18 cellular contexts compared by ENCODE assay signal in genomic region chr6:81589465-81590313, GRCh38.
DNase-seq lines count a peak whose midpoint lies in the region; ATAC-seq and TF ChIP-seq lines count a peak whose summit lies in the region.
"Had no signal": no experiment of that assay in that cellular context is flagged by ENCODE, and none has a peak within 500 bp of the region (broad histone marks: within the 10 kb centered on the region; RNA-seq: fewer than 3 reads in every experiment).

No MANE protein-coding gene starts in this region.

- H3K4me1 Mint-ChIP-seq in Caco-2 (ENCODE audit: low read depth, unreplicated experiment), result peaks cover 18% of the 10 kb centered on the region
- H3K4me1 Mint-ChIP-seq: activated naive CD4-positive, alpha-beta T cell treated with anti-CD3 and anti-CD28 coated beads, Interleukin-2, amount 50 U/mL, for 24 hours; memory B cell; naive thymus-derived CD8-positive, alpha-beta T cell had no signal

- H3K27ac ChIP-seq in esophagus squamous epithelium, result no peak overlapping the region
- H3K27ac ChIP-seq: prostate gland, SJSA1, spleen, tibial nerve had no signal

- TF ChIP-seq CTCF in Caco-2 (IDR thresholded peaks at IDR 0.05; ENCODE audit: insufficient read depth in 1 of 2, low read depth in 1 of 2, low read length in 1 of 2, severe bottlenecking in 1 of 2, unreplicated experiment in 1 of 2), result peak in 1 of 2 experiments; percentile 50
- TF ChIP-seq CTCF in esophagus squamous epithelium (IDR thresholded peaks at IDR 0.05), result no peak

- H3K27me3 ChIP-seq in Caco-2 (replicated peaks; ENCODE audit: control insufficient read depth, insufficient read depth, low read length) (no peaks in the 10 kb centered on the region), esophagus squamous epithelium (no peaks in the 10 kb centered on the region)
- H3K27me3 ChIP-seq: SJSA1, spleen, tibial nerve had no signal

- H3K27me3 Mint-ChIP-seq in Caco-2 (ENCODE audit: insufficient read depth, unreplicated experiment), result no peaks in the 10 kb centered on the region
- H3K27me3 Mint-ChIP-seq: activated naive CD4-positive, alpha-beta T cell treated with anti-CD3 and anti-CD28 coated beads, Interleukin-2, amount 50 U/mL, for 24 hours; memory B cell; naive thymus-derived CD8-positive, alpha-beta T cell had no signal

- ATAC-seq in left colon, result peak; percentile 41
- ATAC-seq: naive thymus-derived CD8-positive, alpha-beta T cell had no signal

- H3K4me1 ChIP-seq in Caco-2, result peaks cover 22% of the 10 kb centered on the region
- H3K4me1 ChIP-seq in esophagus squamous epithelium, result no peaks in the 10 kb centered on the region
- H3K4me1 ChIP-seq: prostate gland, SJSA1, spleen, tibial nerve had no signal

- CTCF ChIA-PET in Caco-2 (lab: Charles Lee), result interaction anchor here (0.6 to 1.2 kb wide), 4 partner anchors 34 to 451 kb away, joined by 3 to 6 read pairs (median 4); no protein-coding TSS in a partner anchor

- no peaks in the 10 kb centered on the region for H3K36me3 Mint-ChIP-seq in Caco-2 (ENCODE audit: insufficient read depth, unreplicated experiment)
- H3K36me3 Mint-ChIP-seq: activated naive CD4-positive, alpha-beta T cell treated with anti-CD3 and anti-CD28 coated beads, Interleukin-2, amount 50 U/mL, for 24 hours; memory B cell; naive thymus-derived CD8-positive, alpha-beta T cell had no signal

- TF ChIP-seq POLR2A in esophagus squamous epithelium (IDR thresholded peaks at IDR 0.05), result no peak

- no peak overlapping the region for H3K4me3 ChIP-seq in Caco-2 (ENCODE audit: low read depth, low read length)
- no peak overlapping the region for H3K4me3 ChIP-seq in esophagus squamous epithelium
- H3K4me3 ChIP-seq: prostate gland, SJSA1, spleen, tibial nerve had no signal

- H3K36me3 ChIP-seq in Caco-2 (ENCODE audit: control insufficient read depth, insufficient read depth, low read length), result no peaks in the 10 kb centered on the region
- H3K36me3 ChIP-seq in esophagus squamous epithelium, result no peaks in the 10 kb centered on the region
- H3K36me3 ChIP-seq: prostate gland, SJSA1, spleen, tibial nerve had no signal

- peaks cover 16% of the 10 kb centered on the region for H3K9me3 Mint-ChIP-seq in Caco-2 (ENCODE audit: unreplicated experiment)

- peak overlapping the region; percentile 29 for H3K27ac Mint-ChIP-seq in Caco-2 (ENCODE audit: unreplicated experiment)
- H3K27ac Mint-ChIP-seq: activated naive CD4-positive, alpha-beta T cell treated with anti-CD3 and anti-CD28 coated beads, Interleukin-2, amount 50 U/mL, for 24 hours; memory B cell; naive thymus-derived CD8-positive, alpha-beta T cell had no signal

- H3K9me3 ChIP-seq in Caco-2 (no peaks in the 10 kb centered on the region), esophagus squamous epithelium (no peaks in the 10 kb centered on the region)
- H3K9me3 ChIP-seq: prostate gland, SJSA1, spleen had no signal

- intact Hi-C loops in Caco-2 (cut with micrococcal nuclease; ENCODE audit: unreplicated experiment) (loop anchor here (1.0 to 10.0 kb wide), 3 partner anchors 164 to 455 kb away; no protein-coding TSS in a partner anchor), left colon (cut with DNase I, micrococcal nuclease) (no loop called here), esophagus squamous epithelium (cut with DNase I) (no loop called here)

- POLR2A ChIA-PET in Caco-2 (lab: Charles Lee), result no interaction called here

- no TSS peak for BruUV-seq in Caco-2 (replicated peaks; lab: Mats Ljungman, UMichigan)

- whole genome bisulfite sequencing in esophagus squamous epithelium, 2 donors, result 45 to 54% methylated on average over 5 of the region's 5 CpGs

- no peak overlapping the region for H3K4me3 Mint-ChIP-seq in Caco-2 (ENCODE audit: unreplicated experiment)
- H3K4me3 Mint-ChIP-seq: activated naive CD4-positive, alpha-beta T cell treated with anti-CD3 and anti-CD28 coated beads, Interleukin-2, amount 50 U/mL, for 24 hours; memory B cell; naive thymus-derived CD8-positive, alpha-beta T cell had no signal

- DNase-seq in Caco-2 (peak; percentile 49 to 59), LHCN-M2 (ENCODE audit: low read depth) (peak; percentile 18), SHP77 treated with DMSO at 0.1 percent for 48 hours (lab: John Stamatoyannopoulos, UW) (peak; percentile 1), left colon (no peak), esophagus squamous epithelium (lab: John Stamatoyannopoulos, UW) (no peak), cerebellar nuclear complex (lab: John Stamatoyannopoulos, UW) (no peak), cerebellum (ENCODE audit: low spot score) (no peak)
- DNase-seq: activated CD4-positive, alpha-beta T cell treated with anti-CD3 and anti-CD28 coated beads, Interleukin-2, amount 50 U/mL, for 4 hours; cortex of kidney; KBM-7; naive thymus-derived CD8-positive, alpha-beta T cell; NCI-H1436; spleen had no signal

Comparison
In these comparisons a context has a peak if more than half of its experiments do, and no peak if none do; other contexts are left out.
1. DNase-seq: peak in Caco-2 (2 of 2), LHCN-M2 (single experiment) and SHP77 treated with DMSO at 0.1 percent for 48 hours (single experiment); none in left colon (0 of 2), esophagus squamous epithelium (single experiment), cerebellar nuclear complex (0 of 2) and cerebellum (single experiment).